8 cellular contexts compared by ENCODE assay signal in the genomic region with DNA sequence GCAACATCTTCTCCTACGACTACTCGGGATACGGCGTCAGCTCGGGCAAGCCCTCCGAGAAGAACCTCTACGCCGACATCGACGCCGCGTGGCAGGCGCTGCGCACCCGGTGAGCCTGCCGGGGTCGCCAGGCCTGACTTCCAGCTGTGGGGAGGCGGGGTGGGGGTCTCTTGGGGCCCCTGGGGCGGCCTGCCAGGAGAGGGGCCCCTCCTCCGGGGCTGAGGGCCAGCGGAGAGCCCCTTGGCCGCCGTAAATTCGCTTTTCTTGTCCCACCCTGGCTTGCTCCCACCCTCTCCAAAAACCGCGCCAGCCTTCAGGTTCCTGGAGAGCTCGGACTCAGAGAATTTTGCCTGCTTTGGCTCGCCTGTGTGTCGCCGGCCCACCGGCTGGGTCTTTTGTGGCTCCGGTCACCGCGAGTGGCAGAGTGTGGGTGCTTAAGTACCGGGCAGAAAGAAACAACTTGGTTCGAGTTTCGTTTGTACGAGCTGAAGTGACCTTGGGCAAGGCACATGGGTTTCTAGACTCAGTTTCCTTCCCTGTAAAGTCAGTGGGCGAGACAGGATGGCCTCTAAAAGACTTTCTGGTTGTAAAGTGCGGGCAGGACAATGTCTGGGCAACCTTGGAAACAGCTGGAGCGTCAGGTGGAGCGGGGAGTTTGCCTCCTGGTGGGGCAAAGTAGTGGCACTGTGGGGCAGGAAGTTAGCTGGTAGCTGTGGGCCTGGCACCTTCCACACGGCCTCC. TPM values are rescaled to one million over a fixed set of nuclear protein-coding genes. Genes with fewer than 3 reads are reported as not detected.
DNase-seq lines count a peak whose midpoint lies in the region; ATAC-seq, FAIRE-seq and TF ChIP-seq lines count a peak whose summit lies in the region.

No MANE protein-coding gene starts in this region.

- H3K9me3 Mint-ChIP-seq in CD4-positive, CD25-positive, alpha-beta regulatory T cell = peaks cover 0 to 4% (median 0%) of the 10 kb centered on the region in 7 donors
- no peaks in the 10 kb centered on the region for H3K9me3 Mint-ChIP-seq in stimulated activated memory B cell treated with anti-CD40 and anti-IgM and Interleukin-4, amounts not matched to agents 10 μg/mL and 1 μg/mL and 100 μg/mL, for 72 hours

- no peak for FAIRE-seq in bronchial epithelial cell (lab: Jason Lieb, UNC)

- peaks cover 18% of the 10 kb centered on the region for H3K4me1 ChIP-seq in CD4-positive, CD25-positive, alpha-beta regulatory T cell (ENCODE audit: control insufficient read depth, insufficient read depth, low read length, poor library complexity, severe bottlenecking)
- H3K4me1 ChIP-seq in left lung = peaks cover 3 to 65% of the 10 kb centered on the region in 2 donors

- TF ChIP-seq CTCF in bronchial epithelial cell (IDR thresholded peaks at IDR 0.05; ENCODE audit: insufficient read depth, low read length, severe bottlenecking) (peak; percentile 85), left lung (IDR thresholded peaks at IDR 0.05) (peak; percentile 11 to 40)

- peak overlapping the region; percentile 82 to 94 (median 90) for H3K4me3 Mint-ChIP-seq in CD4-positive, CD25-positive, alpha-beta regulatory T cell
- peak overlapping the region; percentile 89 for H3K4me3 Mint-ChIP-seq in stimulated activated memory B cell treated with anti-CD40 and anti-IgM and Interleukin-4, amounts not matched to agents 10 μg/mL and 1 μg/mL and 100 μg/mL, for 72 hours

- peaks cover 0 to 17% (median 16%) of the 10 kb centered on the region in 4 donors for H3K4me1 Mint-ChIP-seq in CD4-positive, CD25-positive, alpha-beta regulatory T cell
- peaks cover 23% of the 10 kb centered on the region for H3K4me1 Mint-ChIP-seq in stimulated activated memory B cell treated with anti-CD40 and anti-IgM and Interleukin-4, amounts not matched to agents 10 μg/mL and 1 μg/mL and 100 μg/mL, for 72 hours

- POLR2A ChIA-PET in HEK293T (lab: Yijun Ruan, JAX) = interaction anchor here (1.0 to 2.0 kb wide), 6 partner anchors 9 to 80 kb away, joined by 3 to 9 read pairs (median 4); no protein-coding TSS in a partner anchor

- peak in 2 of 3 donors; percentile 4 to 50 for DNase-seq in CD4-positive, CD25-positive, alpha-beta regulatory T cell
- peak; percentile 31 for DNase-seq in HEK293T (ENCODE audit: extremely low spot score)
- DNase-seq in bronchial epithelial cell (ENCODE audit: low read depth) = peak; percentile 51
- DNase-seq in left lung = no peak
- DNase-seq in NCI-H446 (lab: John Stamatoyannopoulos, UW) = no peak

- no peaks in the 10 kb centered on the region for H3K36me3 Mint-ChIP-seq in CD4-positive, CD25-positive, alpha-beta regulatory T cell
- no peaks in the 10 kb centered on the region for H3K36me3 Mint-ChIP-seq in stimulated activated memory B cell treated with anti-CD40 and anti-IgM and Interleukin-4, amounts not matched to agents 10 μg/mL and 1 μg/mL and 100 μg/mL, for 72 hours

- H3K4me3 ChIP-seq in CD4-positive, CD25-positive, alpha-beta regulatory T cell (ENCODE audit: low read depth, low read length) = peak overlapping the region; percentile 71
- H3K4me3 ChIP-seq in bronchial epithelial cell (ENCODE audit: low read depth, low read length) (peak overlapping the region; percentile 85), left lung (peak overlapping the region; percentile 50 to 76)

- H3K27me3 ChIP-seq in CD4-positive, CD25-positive, alpha-beta regulatory T cell (ENCODE audit: control insufficient read depth, insufficient read depth, low read length) = no peaks in the 10 kb centered on the region
- H3K27me3 ChIP-seq in bronchial epithelial cell (ENCODE audit: control insufficient read depth, insufficient read depth, low read length) = no peaks in the 10 kb centered on the region
- H3K27me3 ChIP-seq in left lung = no peaks in the 10 kb centered on the region

- H3K9me3 ChIP-seq in CD4-positive, CD25-positive, alpha-beta regulatory T cell (ENCODE audit: control insufficient read depth in 2 of 2, low read length in 2 of 2) = no peaks in the 10 kb centered on the region
- no peaks in the 10 kb centered on the region for H3K9me3 ChIP-seq in left lung

- H3K27ac ChIP-seq in CD4-positive, CD25-positive, alpha-beta regulatory T cell (ENCODE audit: insufficient read depth, low read length, poor library complexity, severe bottlenecking) = no peak overlapping the region
- peak overlapping the region; percentile 58 to 85 for H3K27ac ChIP-seq in left lung

- CTCF ChIA-PET in HEK293T (lab: Yijun Ruan, JAX) = interaction anchor here (0.5 to 1.7 kb wide), 2 partner anchors 36 to 83 kb away, joined by 3 to 7 read pairs; partner anchors contain the start of gene CEMIP

- ATAC-seq in CD4-positive, CD25-positive, alpha-beta regulatory T cell (ENCODE audit: low read depth in 2 of 2) = no peak
- ATAC-seq in SK-N-SH treated with all-trans-retinoic acid at 6 μM for 48 hours (peak; percentile 63), left lung (peak; percentile 77), GM18517 (IDR thresholded peaks at IDR 0.05; ENCODE audit: unreplicated experiment) (no peak)
- no peak for ATAC-seq in stimulated activated memory B cell treated with anti-CD40 and anti-IgM and Interleukin-4, amounts not matched to agents 10 μg/mL and 1 μg/mL and 100 μg/mL, for 72 hours

- H3K27ac Mint-ChIP-seq in CD4-positive, CD25-positive, alpha-beta regulatory T cell = peak overlapping the region; percentile 52 to 81 (median 66)
- peak overlapping the region; percentile 74 for H3K27ac Mint-ChIP-seq in stimulated activated memory B cell treated with anti-CD40 and anti-IgM and Interleukin-4, amounts not matched to agents 10 μg/mL and 1 μg/mL and 100 μg/mL, for 72 hours

- intact Hi-C loops in left lung (cut with DNase I) = no loop called here

- peaks cover 15% of the 10 kb centered on the region for H3K27me3 Mint-ChIP-seq in CD4-positive, CD25-positive, alpha-beta regulatory T cell
- no peaks in the 10 kb centered on the region for H3K27me3 Mint-ChIP-seq in stimulated activated memory B cell treated with anti-CD40 and anti-IgM and Interleukin-4, amounts not matched to agents 10 μg/mL and 1 μg/mL and 100 μg/mL, for 72 hours

- H3K36me3 ChIP-seq in CD4-positive, CD25-positive, alpha-beta regulatory T cell (ENCODE audit: control insufficient read depth, insufficient read depth, low read length) = no peaks in the 10 kb centered on the region
- no peaks in the 10 kb centered on the region for H3K36me3 ChIP-seq in bronchial epithelial cell (ENCODE audit: control insufficient read depth, insufficient read depth, low read length)
- H3K36me3 ChIP-seq in left lung = no peaks in the 10 kb centered on the region

TF ChIP-seq in HEK293T, 16 proteins besides CTCF, POLR2A, EP300 and RAD21:
- TF ChIP-seq LEF1 (IDR thresholded peaks at IDR 0.05; ENCODE audit: borderline replicate concordance) = no peak
- no peak for TF ChIP-seq NFRKB (IDR thresholded peaks at IDR 0.05)
- no peak for TF ChIP-seq HDGF (IDR thresholded peaks at IDR 0.05; ENCODE audit: borderline replicate concordance)
- TF ChIP-seq SUZ12 (IDR thresholded peaks at IDR 0.05) = no peak

TF ChIP-seq in SK-N-SH treated with all-trans-retinoic acid at 6 μM for 48 hours, 23 proteins besides CTCF, POLR2A, EP300 and RAD21 (continues in another document):
- TF ChIP-seq PPARA (CRISPR knock-in tag; IDR thresholded peaks at IDR 0.05; ENCODE audit: borderline replicate concordance) = no peak
- TF ChIP-seq OSR1 (CRISPR knock-in tag; IDR thresholded peaks at IDR 0.05) = no peak
- no peak for TF ChIP-seq ISL1 (CRISPR knock-in tag; IDR thresholded peaks at IDR 0.05)
- no peak for TF ChIP-seq TOX (CRISPR knock-in tag; IDR thresholded peaks at IDR 0.05; ENCODE audit: borderline replicate concordance)
- TF ChIP-seq, protein P1, sequence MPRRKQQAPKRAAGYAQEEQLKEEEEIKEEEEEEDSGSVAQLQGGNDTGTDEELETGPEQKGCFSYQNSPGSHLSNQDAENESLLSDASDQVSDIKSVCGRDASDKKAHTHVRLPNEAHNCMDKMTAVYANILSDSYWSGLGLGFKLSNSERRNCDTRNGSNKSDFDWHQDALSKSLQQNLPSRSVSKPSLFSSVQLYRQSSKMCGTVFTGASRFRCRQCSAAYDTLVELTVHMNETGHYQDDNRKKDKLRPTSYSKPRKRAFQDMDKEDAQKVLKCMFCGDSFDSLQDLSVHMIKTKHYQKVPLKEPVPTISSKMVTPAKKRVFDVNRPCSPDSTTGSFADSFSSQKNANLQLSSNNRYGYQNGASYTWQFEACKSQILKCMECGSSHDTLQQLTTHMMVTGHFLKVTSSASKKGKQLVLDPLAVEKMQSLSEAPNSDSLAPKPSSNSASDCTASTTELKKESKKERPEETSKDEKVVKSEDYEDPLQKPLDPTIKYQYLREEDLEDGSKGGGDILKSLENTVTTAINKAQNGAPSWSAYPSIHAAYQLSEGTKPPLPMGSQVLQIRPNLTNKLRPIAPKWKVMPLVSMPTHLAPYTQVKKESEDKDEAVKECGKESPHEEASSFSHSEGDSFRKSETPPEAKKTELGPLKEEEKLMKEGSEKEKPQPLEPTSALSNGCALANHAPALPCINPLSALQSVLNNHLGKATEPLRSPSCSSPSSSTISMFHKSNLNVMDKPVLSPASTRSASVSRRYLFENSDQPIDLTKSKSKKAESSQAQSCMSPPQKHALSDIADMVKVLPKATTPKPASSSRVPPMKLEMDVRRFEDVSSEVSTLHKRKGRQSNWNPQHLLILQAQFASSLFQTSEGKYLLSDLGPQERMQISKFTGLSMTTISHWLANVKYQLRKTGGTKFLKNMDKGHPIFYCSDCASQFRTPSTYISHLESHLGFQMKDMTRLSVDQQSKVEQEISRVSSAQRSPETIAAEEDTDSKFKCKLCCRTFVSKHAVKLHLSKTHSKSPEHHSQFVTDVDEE (CRISPR knock-in tag; IDR thresholded peaks at IDR 0.05) = no peak
- TF ChIP-seq ARNTL (CRISPR knock-in tag; IDR thresholded peaks at IDR 0.05; ENCODE audit: borderline replicate concordance, low read depth) = no peak
- TF ChIP-seq POU6F1 (CRISPR knock-in tag; IDR thresholded peaks at IDR 0.05; ENCODE audit: borderline replicate concordance, low read depth) = no peak
- no peak for TF ChIP-seq CSDC2 (CRISPR knock-in tag; IDR thresholded peaks at IDR 0.05)
- no peak for TF ChIP-seq ZNF8 (CRISPR knock-in tag; IDR thresholded peaks at IDR 0.05)

RNA-seq across cellular contexts. Expression of gene ABHD17C, which starts 1.0 kb away (rescaled TPM):
- total RNA-seq in CD4-positive, CD25-positive, alpha-beta regulatory T cell = 1.4 TPM
- polyA plus RNA-seq in CD4-positive, CD25-positive, alpha-beta regulatory T cell = 1 to 10 TPM in 1 of 4 donors, under 1 TPM in 3; 0.32 to 1.2 (median 0.68) TPM
- total RNA-seq in bronchial epithelial cell (25.9 and 30.5 TPM in 2 replicates), left lung (10 to 100 TPM; 32.2 to 33.4 TPM)

Comparison
In these comparisons a context has a peak if more than half of its experiments do, and no peak if none do; other contexts are left out.
1. ATAC-seq: peak in SK-N-SH treated with all-trans-retinoic acid at 6 μM for 48 hours (single experiment) and left lung (single experiment); none in CD4-positive, CD25-positive, alpha-beta regulatory T cell (0 of 2), stimulated activated memory B cell treated with anti-CD40 and anti-IgM and Interleukin-4, amounts not matched to agents 10 μg/mL and 1 μg/mL and 100 μg/mL, for 72 hours (single experiment) and GM18517 (single experiment).
2. DNase-seq: peak in CD4-positive, CD25-positive, alpha-beta regulatory T cell (2 of 3), HEK293T (single experiment) and bronchial epithelial cell (single experiment); none in left lung (0 of 2) and NCI-H446 (0 of 2).
3. RNA of gene ABHD17C, which starts 1.0 kb away (total RNA-seq): 32.2 to 33.4 TPM in left lung and 25.9 to 30.5 TPM in bronchial epithelial cell; 1.4 TPM in CD4-positive, CD25-positive, alpha-beta regulatory T cell (single experiment); every median in the first group is over 10 times any median in the second.
4. Peak in every context shown above with its lines, with median percentiles within 50 percentile points of each other: H3K4me3 ChIP-seq.